ENCODE assay signal across 1 cellular context in genomic region chr4:128527356-128527755, GRCh38.
TF ChIP-seq lines count a peak whose summit lies in the region.

No MANE protein-coding gene starts in this region.

TF ChIP-seq in SK-N-SH treated with all-trans-retinoic acid at 6 μM for 48 hours, 23 proteins besides CTCF, POLR2A, EP300 and RAD21 (continued from another document):
- no peak for TF ChIP-seq CSRNP3 (CRISPR knock-in tag; IDR thresholded peaks at IDR 0.05)
- no peak for TF ChIP-seq TOX (CRISPR knock-in tag; IDR thresholded peaks at IDR 0.05; ENCODE audit: borderline replicate concordance)
- no peak for TF ChIP-seq TCF4 (CRISPR knock-in tag; IDR thresholded peaks at IDR 0.05; ENCODE audit: borderline replicate concordance)
- TF ChIP-seq RARB (CRISPR knock-in tag; IDR thresholded peaks at IDR 0.05) = no peak
- no peak for TF ChIP-seq ISL1 (CRISPR knock-in tag; IDR thresholded peaks at IDR 0.05)
- no peak for TF ChIP-seq ZC3H10 (CRISPR knock-in tag; IDR thresholded peaks at IDR 0.05)
- TF ChIP-seq PATZ1 (CRISPR knock-in tag; IDR thresholded peaks at IDR 0.05; ENCODE audit: borderline replicate concordance) = no peak
- no peak for TF ChIP-seq POU6F1 (CRISPR knock-in tag; IDR thresholded peaks at IDR 0.05; ENCODE audit: borderline replicate concordance, low read depth)
- TF ChIP-seq ESRRG (CRISPR knock-in tag; IDR thresholded peaks at IDR 0.05) = no peak
- no peak for TF ChIP-seq ZFP30 (CRISPR knock-in tag; IDR thresholded peaks at IDR 0.05)
